In the genomic region with DNA sequence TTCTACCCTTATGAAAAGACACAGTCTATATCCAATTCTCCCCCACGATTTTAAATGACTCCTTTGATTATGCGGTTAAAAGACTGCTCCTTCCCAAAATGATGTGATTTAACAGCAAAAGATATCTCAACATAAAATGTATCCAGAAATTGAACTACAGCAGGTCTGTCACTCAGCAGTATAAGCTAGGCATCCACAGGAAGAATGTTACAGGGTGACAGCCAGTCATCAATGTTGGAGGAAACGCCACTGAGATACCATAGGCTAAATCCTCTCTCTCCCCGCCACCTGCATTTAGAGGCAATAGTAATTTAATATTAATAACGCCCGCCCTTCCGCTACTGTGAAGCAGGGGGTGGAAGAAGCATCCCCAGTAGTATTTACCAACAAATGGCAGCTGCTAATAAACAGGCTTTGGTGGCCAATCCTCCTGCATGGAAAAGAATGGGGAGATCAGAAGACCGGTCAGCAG, we compare ENCODE assay signal across 8 cellular contexts. TPM values are rescaled to one million over a fixed set of nuclear protein-coding genes. Genes with fewer than 3 reads are reported as not detected.
DNase-seq lines count a peak whose midpoint lies in the region; ATAC-seq and TF ChIP-seq lines count a peak whose summit lies in the region.

No MANE protein-coding gene starts in this region.

- H3K27ac ChIP-seq in KOPT-K1 (ENCODE audit: low read depth, low read length, poor library complexity, severe bottlenecking) (peak overlapping the region; percentile 74), esophagus muscularis mucosa (replicated peaks in 1 of 4) (peak overlapping the region; percentile 82 to 93 (median 86)), spleen (peak overlapping the region; percentile 79 to 93 (median 90))

- intact Hi-C loops in esophagus muscularis mucosa (cut with DNase I), result loop anchor here (5.0 kb wide), 2 partner anchors 156 to 181 kb away; partner anchors contain the start of gene LDHB
- intact Hi-C loops in spleen (cut with DNase I; ENCODE audit: low total_unique reads), result no loop called here
- intact Hi-C loops in activated T-helper 2 cell treated with anti-CD3 and anti-CD28 coated beads, Interferon-gamma antibody, Interleukin-2, Interleukin-4, amounts not matched to agents 10 μg/mL and 5 μg/mL and 100 μg/mL, durations not matched to agents 14 hours and 24 hours and 36 hours (cut with micrococcal nuclease), result loop anchor here (1.0 to 10.0 kb wide), 7 partner anchors 8 to 1124 kb away; partner anchors contain the start of genes ETNK1 and PYROXD1

- ATAC-seq in GM21367 (IDR thresholded peaks at IDR 0.05; ENCODE audit: unreplicated experiment), result peak; percentile 2
- no peak for ATAC-seq in activated naive CD8-positive, alpha-beta T cell treated with anti-CD3 and anti-CD28 coated beads, Interleukin-2, amount 50 U/mL, for 24 hours
- ATAC-seq in HG02571 (IDR thresholded peaks at IDR 0.05; ENCODE audit: unreplicated experiment), result no peak

- TF ChIP-seq POLR2A in esophagus muscularis mucosa (IDR thresholded peaks at IDR 0.05; ENCODE audit: low read depth) (no peak), spleen (IDR thresholded peaks at IDR 0.05) (no peak)

- no peak overlapping the region for H3K27ac Mint-ChIP-seq in activated T-helper 2 cell treated with anti-CD3 and anti-CD28 coated beads, Interferon-gamma antibody, Interleukin-2, Interleukin-4, amounts not matched to agents 10 μg/mL and 5 μg/mL and 100 μg/mL, durations not matched to agents 14 hours and 24 hours and 36 hours
- H3K27ac Mint-ChIP-seq in activated naive CD8-positive, alpha-beta T cell treated with anti-CD3 and anti-CD28 coated beads, Interleukin-2, amount 50 U/mL, for 24 hours, result no peak overlapping the region

- TF ChIP-seq EP300 in esophagus muscularis mucosa (IDR thresholded peaks at IDR 0.05), result no peak

- H3K4me1 ChIP-seq in esophagus muscularis mucosa, result peaks cover 27 to 56% (median 43%) of the 10 kb centered on the region in 4 donors
- H3K4me1 ChIP-seq in spleen, result peaks cover 39 to 75% (median 61%) of the 10 kb centered on the region in 6 donors

- DNase-seq in esophagus muscularis mucosa (ENCODE audit: extremely low spot score), result no peak
- DNase-seq in spleen, result no peak
- no peak for DNase-seq in activated T-helper 2 cell treated with anti-CD3 and anti-CD28 coated beads, Interferon-gamma antibody, Interleukin-2, Interleukin-4, amounts not matched to agents 10 μg/mL and 5 μg/mL and 100 μg/mL, durations not matched to agents 14 hours and 24 hours and 36 hours (ENCODE audit: low spot score)
- DNase-seq in activated CD4-positive, alpha-beta T cell treated with anti-CD3 and anti-CD28 coated beads for 4 hours, result no peak
- DNase-seq in activated naive CD8-positive, alpha-beta T cell treated with anti-CD3 and anti-CD28 coated beads, Interleukin-2, amount 50 U/mL, for 24 hours, result no peak

- no peak overlapping the region for H3K4me3 Mint-ChIP-seq in activated T-helper 2 cell treated with anti-CD3 and anti-CD28 coated beads, Interferon-gamma antibody, Interleukin-2, Interleukin-4, amounts not matched to agents 10 μg/mL and 5 μg/mL and 100 μg/mL, durations not matched to agents 14 hours and 24 hours and 36 hours (ENCODE audit: low read depth)
- no peak overlapping the region for H3K4me3 Mint-ChIP-seq in activated naive CD8-positive, alpha-beta T cell treated with anti-CD3 and anti-CD28 coated beads, Interleukin-2, amount 50 U/mL, for 24 hours

- 10% methylated on average over 8 of the region's 8 CpGs for WGBS in esophagus muscularis mucosa
- WGBS in spleen, 5 donors, result 8 to 12% (median 9%) methylated on average over 8 of the region's 8 CpGs

- H3K36me3 ChIP-seq in KOPT-K1 (ENCODE audit: insufficient read depth, low read length) (peaks cover 40% of the 10 kb centered on the region), esophagus muscularis mucosa (peaks cover 10 to 35% (median 30%) of the 10 kb centered on the region in 4 donors), spleen (peaks cover 2 to 34% (median 29%) of the 10 kb centered on the region in 6 donors)

- peaks cover 42% of the 10 kb centered on the region for H3K4me1 Mint-ChIP-seq in activated T-helper 2 cell treated with anti-CD3 and anti-CD28 coated beads, Interferon-gamma antibody, Interleukin-2, Interleukin-4, amounts not matched to agents 10 μg/mL and 5 μg/mL and 100 μg/mL, durations not matched to agents 14 hours and 24 hours and 36 hours (ENCODE audit: low read depth)
- H3K4me1 Mint-ChIP-seq in activated naive CD8-positive, alpha-beta T cell treated with anti-CD3 and anti-CD28 coated beads, Interleukin-2, amount 50 U/mL, for 24 hours, result peaks cover 33% of the 10 kb centered on the region

- TF ChIP-seq CTCF in esophagus muscularis mucosa (IDR thresholded peaks at IDR 0.05) (no peak), spleen (IDR thresholded peaks at IDR 0.05 in 8 of 11, conservative IDR thresholded peaks at IDR 0.05 in 3 of 11) (no peak)

- no peaks in the 10 kb centered on the region for H3K27me3 Mint-ChIP-seq in activated T-helper 2 cell treated with anti-CD3 and anti-CD28 coated beads, Interferon-gamma antibody, Interleukin-2, Interleukin-4, amounts not matched to agents 10 μg/mL and 5 μg/mL and 100 μg/mL, durations not matched to agents 14 hours and 24 hours and 36 hours (ENCODE audit: low read depth)
- no peaks in the 10 kb centered on the region for H3K27me3 Mint-ChIP-seq in activated naive CD8-positive, alpha-beta T cell treated with anti-CD3 and anti-CD28 coated beads, Interleukin-2, amount 50 U/mL, for 24 hours

- peaks cover 50% of the 10 kb centered on the region for H3K36me3 Mint-ChIP-seq in activated T-helper 2 cell treated with anti-CD3 and anti-CD28 coated beads, Interferon-gamma antibody, Interleukin-2, Interleukin-4, amounts not matched to agents 10 μg/mL and 5 μg/mL and 100 μg/mL, durations not matched to agents 14 hours and 24 hours and 36 hours (ENCODE audit: low read depth)
- H3K36me3 Mint-ChIP-seq in activated naive CD8-positive, alpha-beta T cell treated with anti-CD3 and anti-CD28 coated beads, Interleukin-2, amount 50 U/mL, for 24 hours (ENCODE audit: low read depth), result peaks cover 35% of the 10 kb centered on the region

- H3K27me3 ChIP-seq in esophagus muscularis mucosa (no peaks in the 10 kb centered on the region), spleen (replicated peaks in 1 of 7) (no peaks in the 10 kb centered on the region)

- H3K4me3 ChIP-seq in esophagus muscularis mucosa (peak overlapping the region; percentile 76 to 96 (median 86)), spleen (peak overlapping the region; percentile 82 to 100 (median 89))

- no peaks in the 10 kb centered on the region for H3K9me3 Mint-ChIP-seq in activated T-helper 2 cell treated with anti-CD3 and anti-CD28 coated beads, Interferon-gamma antibody, Interleukin-2, Interleukin-4, amounts not matched to agents 10 μg/mL and 5 μg/mL and 100 μg/mL, durations not matched to agents 14 hours and 24 hours and 36 hours
- H3K9me3 Mint-ChIP-seq in activated naive CD8-positive, alpha-beta T cell treated with anti-CD3 and anti-CD28 coated beads, Interleukin-2, amount 50 U/mL, for 24 hours, result no peaks in the 10 kb centered on the region

- H3K9me3 ChIP-seq in KOPT-K1 (ENCODE audit: insufficient read depth, low read length, poor library complexity, severe bottlenecking) (no peaks in the 10 kb centered on the region), esophagus muscularis mucosa (no peaks in the 10 kb centered on the region), spleen (no peaks in the 10 kb centered on the region)

RNA-seq across cellular contexts. Expression of gene RECQL, which starts 0.6 kb away (rescaled TPM):
- total RNA-seq in esophagus muscularis mucosa (10 to 100 TPM; 36.4 to 45.0 (median 42.2) TPM), spleen (10 to 100 TPM; 37.9 to 57.3 (median 47.2) TPM)
- polyA plus RNA-seq in spleen, result 10 to 100 TPM; 20.1 to 25.6 (median 22.4) TPM
- total RNA-seq in activated T-helper 2 cell treated with anti-CD3 and anti-CD28 coated beads, Interferon-gamma antibody, Interleukin-2, Interleukin-4, amounts not matched to agents 10 μg/mL and 5 μg/mL and 100 μg/mL, durations not matched to agents 14 hours and 24 hours and 36 hours, result 68.4 and 69.0 TPM in 2 replicates

RNA-seq across cellular contexts. Expression of gene GOLT1B, which starts 0.8 kb away (rescaled TPM):
- 10 to 100 TPM; 11.8 to 24.7 (median 21.6) TPM for total RNA-seq in esophagus muscularis mucosa
- 10 to 100 TPM; 23.5 to 39.6 (median 29.2) TPM for total RNA-seq in spleen
- 10 to 100 TPM; 14.1 to 18.2 (median 15.5) TPM for polyA plus RNA-seq in spleen
- 42.2 and 46.1 TPM in 2 replicates for total RNA-seq in activated T-helper 2 cell treated with anti-CD3 and anti-CD28 coated beads, Interferon-gamma antibody, Interleukin-2, Interleukin-4, amounts not matched to agents 10 μg/mL and 5 μg/mL and 100 μg/mL, durations not matched to agents 14 hours and 24 hours and 36 hours

RNA-seq across cellular contexts. Expression of gene SPX, which starts 25.3 kb away (rescaled TPM):
- total RNA-seq in esophagus muscularis mucosa (1 to 10 TPM in 1 of 4 donors, under 1 TPM in 3; 0.40 to 1.2 (median 0.66) TPM), spleen (1 to 10 TPM in 2 of 7 donors, under 1 TPM in 4, not detected in 1; 0.44 to 1.3 (median 0.69) TPM)
- polyA plus RNA-seq in spleen, result under 1 TPM; 0.15 to 0.53 (median 0.38) TPM
- 1.1 and 1.6 TPM in 2 replicates for total RNA-seq in activated T-helper 2 cell treated with anti-CD3 and anti-CD28 coated beads, Interferon-gamma antibody, Interleukin-2, Interleukin-4, amounts not matched to agents 10 μg/mL and 5 μg/mL and 100 μg/mL, durations not matched to agents 14 hours and 24 hours and 36 hours
